In the genomic region with DNA sequence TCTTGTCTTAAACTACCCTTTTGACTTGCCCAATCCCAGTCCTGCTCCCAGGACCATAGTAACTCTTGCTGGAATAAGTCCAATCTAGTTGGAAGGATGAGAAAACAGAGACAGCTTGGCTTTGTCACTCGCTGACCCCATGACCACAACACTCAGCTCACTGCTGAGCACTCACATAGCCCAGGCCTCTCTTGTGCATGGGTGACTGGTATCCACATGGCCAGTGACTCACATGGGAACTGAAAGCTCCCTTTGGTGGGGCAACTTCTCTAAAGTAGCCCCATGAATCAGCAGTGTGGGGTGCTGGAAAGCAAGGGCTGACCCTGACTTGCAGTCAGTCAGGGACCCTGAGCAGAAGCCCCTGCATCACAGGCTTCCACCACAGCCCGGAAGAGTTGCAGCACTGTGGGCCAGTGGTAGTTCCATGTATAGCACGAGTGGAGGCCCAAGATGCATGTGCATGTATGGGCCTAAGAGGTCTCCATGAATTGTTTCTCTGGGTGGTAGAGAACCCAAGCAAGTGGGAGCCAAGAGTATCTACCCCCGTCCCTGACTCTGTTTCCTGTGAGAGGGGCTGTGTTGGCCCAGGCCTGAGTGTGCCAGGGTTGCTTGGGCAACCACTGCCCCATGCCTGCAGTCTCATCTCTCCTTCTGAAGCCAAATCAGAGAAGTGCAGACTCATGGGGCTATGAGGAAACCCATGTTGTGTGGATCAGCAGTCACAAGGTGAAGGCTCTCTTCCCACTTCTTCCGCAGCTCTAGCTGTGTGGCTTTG, we compare ENCODE assay signal across 8 cellular contexts.
DNase-seq lines count a peak whose midpoint lies in the region; ATAC-seq, FAIRE-seq and TF ChIP-seq lines count a peak whose summit lies in the region.

No MANE protein-coding gene starts in this region.

- peaks cover 28% of the 10 kb centered on the region for H3K36me3 Mint-ChIP-seq in activated naive CD8-positive, alpha-beta T cell treated with anti-CD3 and anti-CD28 coated beads, Interleukin-2, amount 10 ng/mL, durations not matched to agents 7 days and 5 days

- no peaks in the 10 kb centered on the region for H4K20me1 ChIP-seq in keratinocyte (ENCODE audit: control insufficient read depth, extremely low read depth, insufficient read depth, low read length)

- no peaks in the 10 kb centered on the region for H3K9me1 ChIP-seq in keratinocyte (ENCODE audit: control insufficient read depth, extremely low read depth, insufficient read depth, low read length)

- H3K27me3 Mint-ChIP-seq in activated naive CD8-positive, alpha-beta T cell treated with anti-CD3 and anti-CD28 coated beads, Interleukin-2, amount 10 ng/mL, durations not matched to agents 7 days and 5 days, result no peaks in the 10 kb centered on the region

- H3K27ac ChIP-seq in keratinocyte (ENCODE audit: control insufficient read depth, insufficient read depth, low read length) (peak overlapping the region; percentile 29), thoracic aorta (no peak overlapping the region)

- H3K9me3 ChIP-seq in keratinocyte (ENCODE audit: control insufficient read depth, low read depth, low read length), result no peaks in the 10 kb centered on the region
- H3K9me3 ChIP-seq in thoracic aorta, result no peaks in the 10 kb centered on the region

- POLR2A ChIA-PET in activated naive CD8-positive, alpha-beta T cell treated with anti-CD3 and anti-CD28 coated beads, Interleukin-2, amount 10 ng/mL, durations not matched to agents 7 days and 5 days (lab: Charles Lee), result interaction anchor here (0.9 to 3.9 kb wide), 6 partner anchors 8 to 124 kb away, joined by 3 to 14 read pairs (median 4); a partner anchor contains a TSS

- ATAC-seq in HG03442 (IDR thresholded peaks at IDR 0.05; ENCODE audit: unreplicated experiment) (peak; percentile 77), thoracic aorta (ENCODE audit: insufficient number of reproducible peaks, low FRiP score, low read depth) (peak; percentile 39)
- ATAC-seq in activated naive CD8-positive, alpha-beta T cell treated with anti-CD3 and anti-CD28 coated beads, Interleukin-2, amount 10 ng/mL, durations not matched to agents 7 days and 5 days (ENCODE audit: low read depth), result peak; percentile 58

- H3K4me3 ChIP-seq in keratinocyte (ENCODE audit: control insufficient read depth in 2 of 3, extremely low read depth in 1 of 3, insufficient read depth in 2 of 3, low read depth in 1 of 3, low read length in 3 of 3), result no peak overlapping the region
- H3K4me3 ChIP-seq in thoracic aorta, result no peak overlapping the region

- peaks cover 69% of the 10 kb centered on the region for H3K4me1 Mint-ChIP-seq in activated naive CD8-positive, alpha-beta T cell treated with anti-CD3 and anti-CD28 coated beads, Interleukin-2, amount 10 ng/mL, durations not matched to agents 7 days and 5 days

- no peak overlapping the region for H3K4me3 Mint-ChIP-seq in activated naive CD8-positive, alpha-beta T cell treated with anti-CD3 and anti-CD28 coated beads, Interleukin-2, amount 10 ng/mL, durations not matched to agents 7 days and 5 days

- H3K27me3 ChIP-seq in keratinocyte (ENCODE audit: control insufficient read depth, extremely low read depth, insufficient read depth, low read length), result no peaks in the 10 kb centered on the region
- no peaks in the 10 kb centered on the region for H3K27me3 ChIP-seq in thoracic aorta (replicated peaks; ENCODE audit: insufficient read depth)

- DNase-seq in activated T-cell treated with anti-CD3 and anti-CD28 coated beads for 48 hours (ENCODE audit: low read depth), result peak; percentile 23
- no peak for DNase-seq in activated T-cell treated with anti-CD3 and anti-CD28 coated beads for 4 hours
- no peak for DNase-seq in activated naive CD8-positive, alpha-beta T cell treated with anti-CD3 and anti-CD28 coated beads, Interleukin-2, amount 10 ng/mL, durations not matched to agents 7 days and 5 days
- DNase-seq in keratinocyte (ENCODE audit: low read depth, low spot score), result peak; percentile 76
- DNase-seq in thoracic aorta (ENCODE audit: low spot score), result peak; percentile 63
- no peak for DNase-seq in ureter (ENCODE audit: low spot score)
- DNase-seq in SW 1271 (lab: John Stamatoyannopoulos, UW), result no peak

- H3K36me3 ChIP-seq in keratinocyte (ENCODE audit: control insufficient read depth in 2 of 2, extremely low read depth in 1 of 2, insufficient read depth in 2 of 2, low read length in 2 of 2) (no peaks in the 10 kb centered on the region), thoracic aorta (no peaks in the 10 kb centered on the region)

- no peak for FAIRE-seq in keratinocyte (lab: Jason Lieb, UNC)

- H3K4me2 ChIP-seq in keratinocyte (ENCODE audit: control insufficient read depth, extremely low read depth, insufficient read depth, low read depth, low read length), result peak overlapping the region; percentile 3

- H3K9ac ChIP-seq in keratinocyte (ENCODE audit: control insufficient read depth, extremely low read depth, insufficient read depth, low read length), result no peak overlapping the region

- no peak overlapping the region for H3K27ac Mint-ChIP-seq in activated naive CD8-positive, alpha-beta T cell treated with anti-CD3 and anti-CD28 coated beads, Interleukin-2, amount 10 ng/mL, durations not matched to agents 7 days and 5 days

- no peaks in the 10 kb centered on the region for H3K9me3 Mint-ChIP-seq in activated naive CD8-positive, alpha-beta T cell treated with anti-CD3 and anti-CD28 coated beads, Interleukin-2, amount 10 ng/mL, durations not matched to agents 7 days and 5 days

- TF ChIP-seq CTCF in keratinocyte (optimal IDR thresholded peaks at IDR 0.05 in 1 of 3, IDR thresholded peaks at IDR 0.05 in 1 of 3, conservative IDR thresholded peaks at IDR 0.05 in 1 of 3; ENCODE audit: extremely low read depth in 1 of 3, insufficient read depth in 2 of 3, low read length in 3 of 3) (no peak), thoracic aorta (IDR thresholded peaks at IDR 0.05) (no peak)

- H3K4me1 ChIP-seq in keratinocyte (ENCODE audit: control insufficient read depth, extremely low read depth, insufficient read depth, low read length) (peaks cover 18% of the 10 kb centered on the region), thoracic aorta (ENCODE audit: control insufficient read depth in 1 of 2, low read depth in 2 of 2) (no peaks in the 10 kb centered on the region)

- no peak overlapping the region for H2AFZ ChIP-seq in keratinocyte (ENCODE audit: control insufficient read depth, low read length)

- no peaks in the 10 kb centered on the region for H3K79me2 ChIP-seq in keratinocyte (ENCODE audit: control insufficient read depth, insufficient read depth, low read length)

- dilution Hi-C loops in keratinocyte (cut with MboI; ENCODE audit: extremely low pct_ligation_motif_present, low sequenced_read_pairs), result no loop called here

Comparison
In these comparisons a context has a peak if more than half of its experiments do, and no peak if none do; other contexts are left out.
1. DNase-seq: peak in activated T-cell treated with anti-CD3 and anti-CD28 coated beads for 48 hours (single experiment), keratinocyte (single experiment) and thoracic aorta (single experiment); none in activated T-cell treated with anti-CD3 and anti-CD28 coated beads for 4 hours (single experiment), activated naive CD8-positive, alpha-beta T cell treated with anti-CD3 and anti-CD28 coated beads, Interleukin-2, amount 10 ng/mL, durations not matched to agents 7 days and 5 days (single experiment), ureter (single experiment) and SW 1271 (0 of 2).
2. Peak in every context shown above with its lines, with median percentiles within 50 percentile points of each other: ATAC-seq.